In the genomic region with DNA sequence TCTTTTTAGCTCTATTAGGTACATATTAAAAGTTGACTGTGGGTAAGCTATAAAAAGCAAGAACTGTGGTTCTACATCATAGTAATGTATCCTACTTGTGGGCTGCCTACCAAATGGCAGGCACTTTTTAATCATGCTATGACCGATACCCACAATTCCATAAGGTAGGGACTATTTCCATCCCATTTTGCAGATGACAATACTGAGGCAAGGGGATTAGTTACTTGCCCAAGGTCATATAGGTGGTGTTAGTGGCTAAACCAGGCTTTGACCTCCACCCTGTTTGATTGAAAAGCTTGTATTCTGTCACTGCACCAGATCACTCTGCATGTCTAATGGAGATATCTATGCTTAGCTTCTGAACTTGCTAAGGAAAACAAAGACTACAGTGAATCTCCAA, we compare ENCODE assay signal across 6 cellular contexts.
"Had no signal": no experiment of that assay in that cellular context is flagged by ENCODE, and none has a peak within 500 bp of the region (broad histone marks: within the 10 kb centered on the region; RNA-seq: fewer than 3 reads in every experiment).

No MANE protein-coding gene starts in this region.

- ATAC-seq: GM23338 had no signal

- H3K27ac ChIP-seq: HL-60 had no signal

- FAIRE-seq: H1, H54 had no signal

- H3K4me2 ChIP-seq: GM23338 had no signal

- H2AFZ ChIP-seq: GM23338 had no signal

- H3K4me3 ChIP-seq: GM23338 had no signal

- DNase-seq: H9, HCEC 1CT had no signal
